ENCODE assay signal across 9 cellular contexts in genomic region chr2:54053830-54054229, GRCh38.
DNase-seq lines count a peak whose midpoint lies in the region; ATAC-seq and TF ChIP-seq lines count a peak whose summit lies in the region.
"Had no signal": no experiment of that assay in that cellular context is flagged by ENCODE, and none has a peak within 500 bp of the region (broad histone marks: within the 10 kb centered on the region; RNA-seq: fewer than 3 reads in every experiment).

No MANE protein-coding gene starts in this region.

- H3K4me1 ChIP-seq in heart right ventricle (peaks cover 0 to 6% (median 0%) of the 10 kb centered on the region in 9 donors), uterus (no peaks in the 10 kb centered on the region)

- intact Hi-C loops in dorsolateral prefrontal cortex (cut with DNase I): no loop called here
- intact Hi-C loops in heart right ventricle (cut with DNase I): no loop called here
- intact Hi-C loops in uterus (cut with DNase I; ENCODE audit: low total_unique reads): no loop called here

- no peak for DNase-seq in dorsolateral prefrontal cortex
- DNase-seq in H4 (ENCODE audit: low spot score): no peak
- no peak for DNase-seq in superior temporal gyrus (ENCODE audit: extremely low spot score)
- DNase-seq in heart right ventricle: no peak
- no peak for DNase-seq in uterus
- DNase-seq: activated effector memory CD4-positive, alpha-beta T cell treated with Interleukin-2 at 50 U/mL for 16 hours had no signal

- H3K27ac ChIP-seq in dorsolateral prefrontal cortex (peak overlapping the region in 50 of 59 donors; percentile 2 to 76 (median 56)), heart right ventricle (peak overlapping the region in 1 of 10 donors; percentile 69), uterus (no peak overlapping the region)

- no peak for TF ChIP-seq CTCF in dorsolateral prefrontal cortex (IDR thresholded peaks at IDR 0.05 in 54 of 56, conservative IDR thresholded peaks at IDR 0.05 in 2 of 56; ENCODE audit: low read depth in 1 of 56, partially characterized antibody in 56 of 56)
- TF ChIP-seq CTCF in heart right ventricle (IDR thresholded peaks at IDR 0.05): no peak
- no peak for TF ChIP-seq CTCF in uterus (IDR thresholded peaks at IDR 0.05)

- peak; percentile 14 for ATAC-seq in GM18499 (IDR thresholded peaks at IDR 0.05; ENCODE audit: insufficient read depth, unreplicated experiment)
- peak; percentile 36 for ATAC-seq in GM21526 (IDR thresholded peaks at IDR 0.05; ENCODE audit: low FRiP score, unreplicated experiment)
- peak; percentile 21 for ATAC-seq in HG03442 (IDR thresholded peaks at IDR 0.05; ENCODE audit: unreplicated experiment)
- no peak for ATAC-seq in heart right ventricle

- H3K36me3 ChIP-seq in heart right ventricle (peaks cover 0 to 37% (median 8%) of the 10 kb centered on the region in 9 donors), uterus (no peaks in the 10 kb centered on the region)

- H3K27me3 ChIP-seq in dorsolateral prefrontal cortex (no peaks in the 10 kb centered on the region), heart right ventricle (no peaks in the 10 kb centered on the region), uterus (no peaks in the 10 kb centered on the region)

- 56 to 65% methylated on average over 2 of the region's 2 CpGs for WGBS in heart right ventricle, 2 donors

- H3K4me3 ChIP-seq in dorsolateral prefrontal cortex: no peak overlapping the region
- H3K4me3 ChIP-seq in heart right ventricle: no peak overlapping the region
- H3K4me3 ChIP-seq in uterus: no peak overlapping the region

- TF ChIP-seq POLR2A in uterus (IDR thresholded peaks at IDR 0.05): no peak

- H3K9me3 ChIP-seq in heart right ventricle (peaks cover 0 to 13% (median 0%) of the 10 kb centered on the region in 11 donors), uterus (no peaks in the 10 kb centered on the region)

Comparison
In these comparisons a context has a peak if more than half of its experiments do, and no peak if none do; other contexts are left out.
1. ATAC-seq: peak in GM18499 (single experiment), GM21526 (single experiment) and HG03442 (single experiment); none in heart right ventricle (0 of 8).
2. H3K27ac ChIP-seq: peak in dorsolateral prefrontal cortex (50 of 59); none in uterus (0 of 2).